In the genomic region with DNA sequence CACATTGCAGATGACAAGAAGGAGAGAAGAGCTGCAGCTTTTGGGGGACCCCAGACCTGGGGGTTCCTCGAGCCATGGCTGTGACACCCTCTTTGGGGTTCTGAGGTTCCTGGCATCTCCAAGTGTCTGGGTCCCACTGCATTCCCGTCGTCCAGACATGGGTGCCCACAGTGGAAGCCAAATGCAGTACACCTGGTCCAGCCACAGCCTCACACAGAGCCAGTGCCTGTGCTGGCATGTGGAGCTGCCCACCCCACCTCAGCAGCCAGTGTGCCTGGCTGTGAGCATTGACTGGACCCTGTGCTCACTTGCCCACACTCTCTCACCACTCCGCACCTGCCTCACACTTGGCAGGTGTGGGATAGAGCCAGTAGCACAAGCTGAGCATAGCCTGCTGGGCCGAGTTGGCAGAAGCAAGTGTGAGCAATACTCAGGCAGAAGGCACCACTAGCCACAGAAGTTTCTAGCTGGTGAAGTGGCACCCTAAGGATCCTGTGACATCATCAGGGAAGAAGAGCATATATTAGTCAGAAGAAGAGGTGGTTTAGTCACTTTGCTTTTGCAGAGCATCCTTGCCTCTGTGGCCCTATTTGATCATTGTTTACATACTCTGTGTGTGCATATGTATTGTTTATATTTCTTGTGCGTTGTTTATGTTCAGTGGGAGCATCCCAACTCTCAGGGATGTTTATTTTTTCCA, we compare ENCODE assay signal across 1 cellular context.
TF ChIP-seq lines count a peak whose summit lies in the region.

No MANE protein-coding gene starts in this region.

TF ChIP-seq in IMR-90, 13 proteins besides CTCF, POLR2A, EP300 and RAD21:
- TF ChIP-seq MXI1 (IDR thresholded peaks at IDR 0.05; ENCODE audit: borderline replicate concordance, low read depth, low read length) (no peak), NFE2L2 (IDR thresholded peaks at IDR 0.05; ENCODE audit: low read depth, low read length) (no peak), MAFK (IDR thresholded peaks at IDR 0.05; ENCODE audit: low read depth, low read length) (no peak), RFX5 (IDR thresholded peaks at IDR 0.05; ENCODE audit: low read depth, low read length) (no peak), CHD1 (IDR thresholded peaks at IDR 0.05; ENCODE audit: low read depth, low read length) (no peak), FOS (IDR thresholded peaks at IDR 0.05; ENCODE audit: low read depth, low read length) (no peak), BHLHE40 (IDR thresholded peaks at IDR 0.05; ENCODE audit: low read depth, low read length) (no peak), CEBPB (IDR thresholded peaks at IDR 0.05; ENCODE audit: low read depth, low read length) (no peak), RCOR1 (IDR thresholded peaks at IDR 0.05; ENCODE audit: insufficient replicate concordance, low read length) (no peak), MAZ (IDR thresholded peaks at IDR 0.05; ENCODE audit: borderline replicate concordance, low read depth, low read length) (no peak), SMC3 (IDR thresholded peaks at IDR 0.05; ENCODE audit: low read depth, low read length) (no peak)
- TF ChIP-seq, protein P1, sequence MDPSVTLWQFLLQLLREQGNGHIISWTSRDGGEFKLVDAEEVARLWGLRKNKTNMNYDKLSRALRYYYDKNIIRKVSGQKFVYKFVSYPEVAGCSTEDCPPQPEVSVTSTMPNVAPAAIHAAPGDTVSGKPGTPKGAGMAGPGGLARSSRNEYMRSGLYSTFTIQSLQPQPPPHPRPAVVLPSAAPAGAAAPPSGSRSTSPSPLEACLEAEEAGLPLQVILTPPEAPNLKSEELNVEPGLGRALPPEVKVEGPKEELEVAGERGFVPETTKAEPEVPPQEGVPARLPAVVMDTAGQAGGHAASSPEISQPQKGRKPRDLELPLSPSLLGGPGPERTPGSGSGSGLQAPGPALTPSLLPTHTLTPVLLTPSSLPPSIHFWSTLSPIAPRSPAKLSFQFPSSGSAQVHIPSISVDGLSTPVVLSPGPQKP (IDR thresholded peaks at IDR 0.05; ENCODE audit: borderline replicate concordance, low read depth, low read length) = no peak
- TF ChIP-seq, protein P2, sequence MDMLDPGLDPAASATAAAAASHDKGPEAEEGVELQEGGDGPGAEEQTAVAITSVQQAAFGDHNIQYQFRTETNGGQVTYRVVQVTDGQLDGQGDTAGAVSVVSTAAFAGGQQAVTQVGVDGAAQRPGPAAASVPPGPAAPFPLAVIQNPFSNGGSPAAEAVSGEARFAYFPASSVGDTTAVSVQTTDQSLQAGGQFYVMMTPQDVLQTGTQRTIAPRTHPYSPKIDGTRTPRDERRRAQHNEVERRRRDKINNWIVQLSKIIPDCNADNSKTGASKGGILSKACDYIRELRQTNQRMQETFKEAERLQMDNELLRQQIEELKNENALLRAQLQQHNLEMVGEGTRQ (IDR thresholded peaks at IDR 0.05; ENCODE audit: low read depth, low read length) = no peak
TF ChIP-seq in IMR-90: peak in this region for 0.
